Comparison of ENCODE assay signal across 11 cellular contexts in genomic region chr7:154512121-154512621, GRCh38.
"Had no signal": no experiment of that assay in that cellular context is flagged by ENCODE, and none has a peak within 500 bp of the region (broad histone marks: within the 10 kb centered on the region; RNA-seq: fewer than 3 reads in every experiment).

No MANE protein-coding gene starts in this region.

- H3K27ac ChIP-seq: GM23248 had no signal

- H3K36me3 ChIP-seq: HAP-1 had no signal

- H2AFZ ChIP-seq: GM23248, GM23338 had no signal

- ATAC-seq: GM23338, HCT116 had no signal

- DNase-seq: GM23248, GOT3, H7, H9, HCEC 1CT, HFFc6 had no signal

- H3K9ac ChIP-seq: GM23248 had no signal

- H3K4me3 ChIP-seq: GM23248, GM23338, HAP-1 had no signal

- H3K27ac Mint-ChIP-seq: GM23338, H9, HFFc6 had no signal

- H3K4me2 ChIP-seq: GM23338 had no signal

- H3K4me3 Mint-ChIP-seq: GM23338, H9, HFFc6 had no signal

- H3K9me3 ChIP-seq: HAP-1 had no signal

- H3K4me1 ChIP-seq: HAP-1 had no signal

- FAIRE-seq: H1, H54 had no signal
